18 cellular contexts compared by ENCODE assay signal in the genomic region with DNA sequence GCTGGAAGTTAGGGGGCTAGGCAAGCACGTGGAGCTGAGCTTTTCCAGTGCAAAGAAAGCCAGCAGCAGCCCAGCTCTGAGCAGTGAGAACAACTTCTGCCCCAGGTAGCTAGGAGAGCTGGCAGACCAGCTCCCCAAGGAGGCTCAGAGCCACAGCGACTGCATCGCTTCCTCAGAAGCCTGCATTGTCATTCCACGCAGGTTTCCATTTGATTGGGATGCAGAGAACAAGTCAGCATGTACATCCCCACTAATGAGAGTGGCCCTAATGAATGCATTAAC. TPM values are rescaled to one million over a fixed set of nuclear protein-coding genes. Genes with fewer than 3 reads are reported as not detected.
DNase-seq lines count a peak whose midpoint lies in the region; ATAC-seq, FAIRE-seq and TF ChIP-seq lines count a peak whose summit lies in the region.
"Had no signal": no experiment of that assay in that cellular context is flagged by ENCODE, and none has a peak within 500 bp of the region (broad histone marks: within the 10 kb centered on the region; RNA-seq: fewer than 3 reads in every experiment).

No MANE protein-coding gene starts in this region.

- H3K27ac ChIP-seq in right atrium auricular region = no peak overlapping the region
- no peak overlapping the region for H3K27ac ChIP-seq in H1 (ENCODE audit: low read depth, low read length)
- no peak overlapping the region for H3K27ac ChIP-seq in sigmoid colon
- no peak overlapping the region for H3K27ac ChIP-seq in brain microvascular endothelial cell
- H3K27ac ChIP-seq: BLaER1, HL-60 had no signal

- CTCF ChIA-PET in H1 (lab: Charles Lee; ENCODE audit: partially characterized antibody) = interaction anchor here (1.2 to 1.9 kb wide), 6 partner anchors 9 to 232 kb away, joined by 3 to 5 read pairs (median 4); no protein-coding TSS in a partner anchor

- no peak overlapping the region for H3K4me3 ChIP-seq in right atrium auricular region
- 0 out of 8 replicates have a peak overlapping the region, but pooled peaks of 1 of the 4 experiments have one; percentile 3 for H3K4me3 ChIP-seq in H1 (ENCODE audit: extremely low read depth in 1 of 4, insufficient read depth in 2 of 4, low read depth in 3 of 4, low read length in 4 of 4)
- no peak overlapping the region for H3K4me3 ChIP-seq in sigmoid colon
- no peak overlapping the region for H3K4me3 ChIP-seq in foreskin fibroblast (ENCODE audit: low read depth in 1 of 2, low read length in 2 of 2)
- no peak overlapping the region for H3K4me3 ChIP-seq in brain microvascular endothelial cell (ENCODE audit: low read depth, low read length)
- H3K4me3 ChIP-seq: BLaER1, GM12878 had no signal

- H2BK120ac ChIP-seq in H1 (replicated peaks; ENCODE audit: low read depth, low read length) = peak overlapping the region; percentile 49

- no peak for TF ChIP-seq RAD21 in H1 (IDR thresholded peaks at IDR 0.05 in 1 of 2, conservative IDR thresholded peaks at IDR 0.05 in 1 of 2; ENCODE audit: low read depth in 2 of 2, low read length in 2 of 2)

- H3K9ac ChIP-seq in H1 (replicated peaks in 1 of 4; ENCODE audit: extremely low read depth in 1 of 4, low read depth in 3 of 4, low read length in 3 of 4) = no peak overlapping the region
- H3K9ac ChIP-seq: BLaER1 had no signal

- H2BK20ac ChIP-seq in H1 (ENCODE audit: low read length) = peak overlapping the region; percentile 74; the same call in 1 of the 2 replicates

- H3K23ac ChIP-seq in H1 (ENCODE audit: insufficient read length) = no peak overlapping the region

- H4K8ac ChIP-seq in H1 (ENCODE audit: extremely low read depth, insufficient read depth, low read length) = no peak overlapping the region

- H3K79me1 ChIP-seq in H1 (ENCODE audit: low read depth, low read length) = no peaks in the 10 kb centered on the region

- no peak overlapping the region for H2BK15ac ChIP-seq in H1 (ENCODE audit: low read length)

- H3K9me3 ChIP-seq in right atrium auricular region (no peaks in the 10 kb centered on the region), H1 (ENCODE audit: insufficient read depth in 2 of 2, low read depth in 1 of 2, low read length in 1 of 2) (no peaks in the 10 kb centered on the region), sigmoid colon (peaks cover 0 to 4% (median 0%) of the 10 kb centered on the region in 4 donors)

- no peak for FAIRE-seq in H1 (lab: Jason Lieb, UNC)
- FAIRE-seq: GM12878, GM18507 had no signal

- H3K4ac ChIP-seq in H1 (replicated peaks; ENCODE audit: insufficient read length, low read depth, low read length) = no peak overlapping the region

- H3K23me2 ChIP-seq in H1 (ENCODE audit: low read depth, low read length) = no peaks in the 10 kb centered on the region

- 36% methylated on average over 4 of the region's 4 CpGs; no CpG with 5 or more reads in 1 of the 2 experiments for WGBS in H1 (ENCODE audit: extremely low coverage in 1 of 2, insufficient coverage in 1 of 2, insufficient read length in 1 of 2, insufficient replicate concordance in 2 of 2, low coverage in 1 of 2, low lambda C conversion rate in 2 of 2, missing lambda C conversion rate in 1 of 2), 2 experiments
- 65 to 69% methylated on average over 4 of the region's 4 CpGs for WGBS in sigmoid colon, 2 donors

- no peaks in the 10 kb centered on the region for H3K27me3 ChIP-seq in right atrium auricular region
- H3K27me3 ChIP-seq in H1 (replicated peaks in 1 of 4; ENCODE audit: control insufficient read depth in 3 of 4, extremely low read depth in 1 of 4, insufficient read depth in 3 of 4, low read length in 3 of 4) = peaks cover 0 to 2% (median 0%) of the 10 kb centered on the region in 4 experiments; a peak in 2 of 7 replicates
- H3K27me3 ChIP-seq in sigmoid colon = peaks cover 0 to 10% (median 0%) of the 10 kb centered on the region in 3 donors
- no peaks in the 10 kb centered on the region for H3K27me3 ChIP-seq in brain microvascular endothelial cell (replicated peaks)
- H3K27me3 ChIP-seq: BLaER1 had no signal

- peak overlapping the region; percentile 71; the same call in 1 of the 2 replicates for H3K18ac ChIP-seq in H1 (ENCODE audit: extremely low read depth, low read length)

- no peaks in the 10 kb centered on the region for H3K79me2 ChIP-seq in H1 (ENCODE audit: control insufficient read depth in 1 of 2, insufficient read depth in 2 of 2, low read length in 2 of 2)

- H3K36me3 ChIP-seq in right atrium auricular region (no peaks in the 10 kb centered on the region), H1 (ENCODE audit: control insufficient read depth in 2 of 4, insufficient read depth in 4 of 4, low read length in 3 of 4) (no peaks in the 10 kb centered on the region), sigmoid colon (no peaks in the 10 kb centered on the region), brain microvascular endothelial cell (replicated peaks) (no peaks in the 10 kb centered on the region)
- H3K36me3 ChIP-seq: BLaER1 had no signal

- in situ Hi-C loops in brain microvascular endothelial cell (cut with HindIII; ENCODE audit: low pct_ligation_motif_present, low sequenced_read_pairs) = no loop called here

- POLR2A ChIA-PET in H1 (lab: Charles Lee; ENCODE audit: partially characterized antibody) = interaction anchor here (1.4 kb wide), 1 partner anchor 38 kb away, joined by 4 read pairs; no protein-coding TSS in a partner anchor

- TF ChIP-seq CTCF in right atrium auricular region (IDR thresholded peaks at IDR 0.05) = no peak
- TF ChIP-seq CTCF in H1 (IDR thresholded peaks at IDR 0.05; ENCODE audit: control extremely low read depth in 1 of 3, insufficient read depth in 1 of 3, low read depth in 1 of 3, low read length in 3 of 3) = no peak
- TF ChIP-seq CTCF in sigmoid colon (IDR thresholded peaks at IDR 0.05) = no peak
- TF ChIP-seq CTCF in foreskin fibroblast (IDR thresholded peaks at IDR 0.05; ENCODE audit: low read depth, low read length) = no peak
- no peak for TF ChIP-seq CTCF in brain microvascular endothelial cell (IDR thresholded peaks at IDR 0.05; ENCODE audit: low read depth, low read length, missing control alignments)

- no peak for ATAC-seq in Right ventricle myocardium superior (ENCODE audit: poor library complexity)
- ATAC-seq: GM12878, HCT116 had no signal

- H3K56ac ChIP-seq in H1 (replicated peaks; ENCODE audit: insufficient read length, low read depth, low read length) = no peak overlapping the region

- peak overlapping the region; percentile 67 for H4K91ac ChIP-seq in H1 (replicated peaks; ENCODE audit: insufficient read length, low read length)

- no peak overlapping the region for H4K5ac ChIP-seq in H1 (ENCODE audit: insufficient read length, low read depth, low read length)

- peak overlapping the region; percentile 67; the same call in 1 of the 2 replicates for H2BK5ac ChIP-seq in H1 (ENCODE audit: low read depth, low read length)

- no peaks in the 10 kb centered on the region for H3K4me1 ChIP-seq in right atrium auricular region
- H3K4me1 ChIP-seq in H1 (replicated peaks in 1 of 4; ENCODE audit: control insufficient read depth in 3 of 4, insufficient read depth in 4 of 4, low read length in 3 of 4) = peaks cover 22 to 39% (median 25%) of the 10 kb centered on the region in 4 experiments
- no peaks in the 10 kb centered on the region for H3K4me1 ChIP-seq in sigmoid colon
- H3K4me1 ChIP-seq: BLaER1 had no signal

- H2AK5ac ChIP-seq in H1 (ENCODE audit: low read depth, low read length) = 0 out of 2 replicates have a peak overlapping the region, but pooled peaks have one; percentile 27

- intact Hi-C loops in Right ventricle myocardium superior (cut with DNase I) = no loop called here
- intact Hi-C loops in sigmoid colon (cut with DNase I) = no loop called here

- no peak overlapping the region for H2AFZ ChIP-seq in H1 (ENCODE audit: low read length)

- peak overlapping the region; percentile 7 to 27; a peak in 2 of 4 replicates for H3K4me2 ChIP-seq in H1 (ENCODE audit: insufficient read depth in 1 of 2, low read depth in 2 of 2, low read length in 2 of 2)
- H3K4me2 ChIP-seq: BLaER1 had no signal

- no peak for TF ChIP-seq EP300 in H1 (IDR thresholded peaks at IDR 0.05; ENCODE audit: borderline replicate concordance in 1 of 2, low read depth in 2 of 2, low read length in 2 of 2)
- TF ChIP-seq EP300 in sigmoid colon (IDR thresholded peaks at IDR 0.05) = no peak

- TF ChIP-seq POLR2A in H1 (IDR thresholded peaks at IDR 0.05; ENCODE audit: control extremely low read depth in 1 of 2, low read depth in 2 of 2, low read length in 2 of 2) (no peak), sigmoid colon (IDR thresholded peaks at IDR 0.05) (no peak)

- DNase-seq in right atrium auricular region (ENCODE audit: low spot score) = peak; percentile 38
- DNase-seq in Right ventricle myocardium superior = no peak
- DNase-seq in H1 (ENCODE audit: low read depth in 1 of 2, low spot score in 2 of 2) = no peak
- peak; percentile 14 for DNase-seq in sigmoid colon
- no peak for DNase-seq in foreskin fibroblast
- no peak for DNase-seq in NCI-H1417 (lab: John Stamatoyannopoulos, UW)
- no peak for DNase-seq in brain microvascular endothelial cell
- DNase-seq: 8988T; AML-193; CD4-positive, CD25-positive, alpha-beta regulatory T cell; DMS79 had no signal

- H3K14ac ChIP-seq in H1 (ENCODE audit: insufficient read length) = no peak overlapping the region

- H4K20me1 ChIP-seq in H1 (replicated peaks in 1 of 2; ENCODE audit: control insufficient read depth in 1 of 2, insufficient read depth in 2 of 2, low read length in 2 of 2) = no peaks in the 10 kb centered on the region
- H4K20me1 ChIP-seq: BLaER1 had no signal

- peak overlapping the region; percentile 35; the same call in 1 of the 2 replicates for H2BK12ac ChIP-seq in H1 (ENCODE audit: low read depth, low read length)

TF ChIP-seq in H1, 55 proteins besides CTCF, POLR2A, EP300 and RAD21 (continues in another document):
- TF ChIP-seq, protein P1, sequence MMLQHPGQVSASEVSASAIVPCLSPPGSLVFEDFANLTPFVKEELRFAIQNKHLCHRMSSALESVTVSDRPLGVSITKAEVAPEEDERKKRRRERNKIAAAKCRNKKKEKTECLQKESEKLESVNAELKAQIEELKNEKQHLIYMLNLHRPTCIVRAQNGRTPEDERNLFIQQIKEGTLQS (IDR thresholded peaks at IDR 0.05; ENCODE audit: insufficient read depth, low read depth, low read length) = no peak
- TF ChIP-seq BCL11A (IDR thresholded peaks at IDR 0.05; ENCODE audit: low read depth in 2 of 2, low read length in 2 of 2) = no peak
- TF ChIP-seq TAF1 (IDR thresholded peaks at IDR 0.05; ENCODE audit: low read depth, low read length) = no peak
- TF ChIP-seq FOSL1 (IDR thresholded peaks at IDR 0.05; ENCODE audit: insufficient read depth, low read depth, low read length) = no peak

RNA-seq across cellular contexts. Expression of a gene that starts 45.1 kb away (rescaled TPM):
- total RNA-seq in right atrium auricular region (not detected), Right ventricle myocardium superior (not detected), sigmoid colon (not detected)
- total RNA-seq in H1 (2021; fragmentation: NEBNext Ultra II Directional; extraction: Animal tissue kit (Norgen Biotek cat#: 25700)) = 0.88 and 1.1 TPM in 2 replicates
- polyA plus RNA-seq in H1 (2011; rRNA removed) (0.80 and 1.3 TPM in 2 replicates), sigmoid colon (not detected)
- 0.87 TPM for polyA plus RNA-seq in H1 (2011; cell fraction: cytosol; rRNA removed)
- 1.2 TPM for polyA plus RNA-seq in H1 (2011; cell fraction: nucleus; rRNA removed)
- 0.77 to 1.2 TPM (median 0.99 TPM) in 4 replicates for polyA plus RNA-seq in H1 (2012, experiment 1 of 2)
- 1.0 TPM for polyA plus RNA-seq in H1 (2012, experiment 2 of 2)
- 0.41 TPM for polyA plus RNA-seq in H1 (2013, experiment 1 of 2)
- 0.33 TPM for polyA plus RNA-seq in H1 (2013, experiment 2 of 2)
- 0.10 and 0.25 TPM in 2 replicates for polyA minus RNA-seq in H1 (2011; rRNA and poly(A)+ RNA removed)
- polyA minus RNA-seq in H1 (2011; cell fraction: cytosol; rRNA and poly(A)+ RNA removed) = 0.73 TPM
- 0.70 TPM for polyA minus RNA-seq in H1 (2011; cell fraction: nucleus; rRNA and poly(A)+ RNA removed)
- total RNA-seq: CD4-positive, CD25-positive, alpha-beta regulatory T cell; G401; GM12878; H4 had no signal
- polyA plus RNA-seq: CD4-positive, CD25-positive, alpha-beta regulatory T cell; GM12878 had no signal

Comparison
In these comparisons a context has a peak if more than half of its experiments do, and no peak if none do; other contexts are left out.
1. DNase-seq: peak in right atrium auricular region (single experiment) and sigmoid colon (single experiment); none in Right ventricle myocardium superior (single experiment), H1 (0 of 2), foreskin fibroblast (0 of 2), NCI-H1417 (0 of 3) and brain microvascular endothelial cell (single experiment).